ENCODE assay signal across 13 cellular contexts in genomic region chr1:14850563-14850962, GRCh38.
DNase-seq lines count a peak whose midpoint lies in the region; ATAC-seq, FAIRE-seq and TF ChIP-seq lines count a peak whose summit lies in the region.
"Had no signal": no experiment of that assay in that cellular context is flagged by ENCODE, and none has a peak within 500 bp of the region (broad histone marks: within the 10 kb centered on the region; RNA-seq: fewer than 3 reads in every experiment).

No MANE protein-coding gene starts in this region.

- 22% methylated on average over 5 of the region's 5 CpGs for WGBS in K562 (ENCODE audit: insufficient coverage, low coverage, missing lambda C conversion rate)
- 64% methylated on average over 5 of the region's 5 CpGs for WGBS in suprapubic skin

- H3K27me3 ChIP-seq in K562 (ENCODE audit: control insufficient read depth in 2 of 2, insufficient read depth in 2 of 2, low read length in 2 of 2) (peaks cover 31 to 37% of the 10 kb centered on the region in 2 experiments), tibial artery (peaks cover 0 to 36% of the 10 kb centered on the region in 2 donors), suprapubic skin (no peaks in the 10 kb centered on the region)

- H3K4me2 ChIP-seq in K562 (ENCODE audit: insufficient read depth, low read length) = no peak overlapping the region

- TF ChIP-seq EP300 in K562 (IDR thresholded peaks at IDR 0.05; ENCODE audit: low read length) (no peak), suprapubic skin (IDR thresholded peaks at IDR 0.05) (no peak)

- no peaks in the 10 kb centered on the region for H3K9me3 Mint-ChIP-seq in progenitor cell of endocrine pancreas (ENCODE audit: low read depth)

- H3K9ac ChIP-seq in K562 (ENCODE audit: insufficient read depth in 1 of 2, low read depth in 2 of 2, low read length in 2 of 2) = no peak overlapping the region

- DNase-seq in NCI-H146 (lab: John Stamatoyannopoulos, UW) (peak; percentile 17), NCI-H146 treated with DMSO at 0.1 percent for 48 hours (lab: John Stamatoyannopoulos, UW; ENCODE audit: unreplicated experiment) (no peak), NB4 (ENCODE audit: low read depth) (peak; percentile 42), K562 (ENCODE audit: extremely low read depth in 1 of 4, low spot score in 3 of 4) (peak; percentile 36 to 55 (median 38)), progenitor cell of endocrine pancreas (ENCODE audit: low spot score, unreplicated experiment) (no peak), tibial artery (no peak), suprapubic skin (ENCODE audit: low spot score in 2 of 2) (no peak), dermis blood vessel endothelial cell (no peak)
- DNase-seq: activated CD8-positive, alpha-beta memory T cell treated with anti-CD3 and anti-CD28 coated beads, Interleukin-2, amount 10 ng/mL, durations not matched to agents 7 days and 5 days; islet precursor cell; stimulated activated CD4-positive, alpha-beta T cell treated with anti-CD3 and anti-CD28 coated beads, Interleukin-2, amount 100 ng/mL, for 48 hours; SW 1271 had no signal

- no peak overlapping the region for H3K27ac Mint-ChIP-seq in progenitor cell of endocrine pancreas
- H3K27ac Mint-ChIP-seq: activated CD8-positive, alpha-beta memory T cell treated with anti-CD3 and anti-CD28 coated beads, Interleukin-2, amount 10 ng/mL, durations not matched to agents 7 days and 5 days had no signal

- H3K27ac ChIP-seq in K562 (ENCODE audit: extremely low read depth, low read depth, low read length) = no peak overlapping the region
- no peak overlapping the region for H3K27ac ChIP-seq in tibial artery
- H3K27ac ChIP-seq in suprapubic skin = no peak overlapping the region

- no peak overlapping the region for H2AFZ ChIP-seq in K562 (ENCODE audit: low read depth, low read length)

- H3K4me1 Mint-ChIP-seq in progenitor cell of endocrine pancreas (ENCODE audit: low read depth) = no peaks in the 10 kb centered on the region
- H3K4me1 Mint-ChIP-seq: activated CD8-positive, alpha-beta memory T cell treated with anti-CD3 and anti-CD28 coated beads, Interleukin-2, amount 10 ng/mL, durations not matched to agents 7 days and 5 days had no signal

- TF ChIP-seq POLR2A in NB4 (IDR thresholded peaks at IDR 0.05; ENCODE audit: extremely low read depth, insufficient read length) (no peak), K562 (conservative IDR thresholded peaks at IDR 0.05) (no peak), suprapubic skin (IDR thresholded peaks at IDR 0.05) (no peak)

- peak; percentile 85 for ATAC-seq in K562
- ATAC-seq: activated CD8-positive, alpha-beta memory T cell treated with anti-CD3 and anti-CD28 coated beads, Interleukin-2, amount 10 ng/mL, durations not matched to agents 7 days and 5 days had no signal

- no TSS peak for BruUV-seq in K562 (replicated peaks; lab: Mats Ljungman, UMichigan)

- FAIRE-seq in K562 (lab: Jason Lieb, UNC) = peak; percentile 26
- FAIRE-seq: endometrium had no signal

- H3K27me3 Mint-ChIP-seq in progenitor cell of endocrine pancreas = no peaks in the 10 kb centered on the region
- H3K27me3 Mint-ChIP-seq: activated CD8-positive, alpha-beta memory T cell treated with anti-CD3 and anti-CD28 coated beads, Interleukin-2, amount 10 ng/mL, durations not matched to agents 7 days and 5 days had no signal

- TF ChIP-seq RAD21 in K562 (CRISPR knock-in tag; conservative IDR thresholded peaks at IDR 0.05 in 1 of 2, IDR thresholded peaks at IDR 0.05 in 1 of 2) = peak; percentile 78 to 85

- H3K36me3 ChIP-seq in K562 (ENCODE audit: control insufficient read depth, insufficient read depth, low read length) (no peaks in the 10 kb centered on the region), tibial artery (no peaks in the 10 kb centered on the region), suprapubic skin (no peaks in the 10 kb centered on the region)

- POLR2A ChIA-PET in K562 (lab: Yijun Ruan, JAX) = interaction anchor here (1.6 kb wide), 1 partner anchor 63 kb away, joined by 3 read pairs; no protein-coding TSS in a partner anchor

- intact Hi-C loops in K562 (cut with micrococcal nuclease) = loop anchor here (2.0 kb wide), 1 partner anchor 72 kb away; no protein-coding TSS in a partner anchor
- intact Hi-C loops in tibial artery (cut with DNase I; ENCODE audit: low total_unique reads) = no loop called here

- no peaks in the 10 kb centered on the region for H4K20me1 ChIP-seq in K562 (replicated peaks; ENCODE audit: control insufficient read depth, insufficient read depth, low read length)

- H3K4me3 Mint-ChIP-seq in progenitor cell of endocrine pancreas (ENCODE audit: low read depth) = no peak overlapping the region
- H3K4me3 Mint-ChIP-seq: activated CD8-positive, alpha-beta memory T cell treated with anti-CD3 and anti-CD28 coated beads, Interleukin-2, amount 10 ng/mL, durations not matched to agents 7 days and 5 days had no signal

- no peaks in the 10 kb centered on the region for H3K79me2 ChIP-seq in K562 (ENCODE audit: control insufficient read depth, insufficient read depth, low read length)

- peak; percentile 15 for TF ChIP-seq CTCF in NB4 (IDR thresholded peaks at IDR 0.05; ENCODE audit: low read depth, low read length)
- peak; percentile 55 to 75 (median 74) for TF ChIP-seq CTCF in K562 (IDR thresholded peaks at IDR 0.05 in 2 of 3, conservative IDR thresholded peaks at IDR 0.05 in 1 of 3; ENCODE audit: insufficient read depth in 2 of 3, low read depth in 1 of 3, low read length in 3 of 3)
- TF ChIP-seq CTCF in progenitor cell of endocrine pancreas (IDR thresholded peaks at IDR 0.05; ENCODE audit: unreplicated experiment) = peak; percentile 42
- TF ChIP-seq CTCF in tibial artery (IDR thresholded peaks at IDR 0.05) = no peak
- TF ChIP-seq CTCF in suprapubic skin (IDR thresholded peaks at IDR 0.05) = peak in 1 of 2 donors; percentile 24

- H3K4me1 ChIP-seq in K562 (replicated peaks in 1 of 2; ENCODE audit: control insufficient read depth in 2 of 2, insufficient read depth in 2 of 2, low read length in 2 of 2) (peaks cover 0 to 6% of the 10 kb centered on the region in 2 experiments; a peak in 4 of 5 replicates), tibial artery (no peaks in the 10 kb centered on the region), suprapubic skin (peaks cover 5% of the 10 kb centered on the region)

- CTCF ChIA-PET in K562 (lab: Yijun Ruan, JAX; ENCODE audit: low intra/inter-chr PET ratio) = interaction anchor here (1.3 kb wide), 2 partner anchors 244 to 284 kb away, joined by 3 to 5 read pairs; no protein-coding TSS in a partner anchor

- H3K9me1 ChIP-seq in K562 (ENCODE audit: control insufficient read depth, insufficient read depth, low read length) = no peaks in the 10 kb centered on the region

- H3K4me3 ChIP-seq in NB4 (ENCODE audit: low read depth, low read length) (no peak overlapping the region), K562 (no peak overlapping the region), tibial artery (no peak overlapping the region), suprapubic skin (no peak overlapping the region)

- in situ Hi-C loops in K562 (cut with MboI) = loop anchor here (25.0 kb wide), 1 partner anchor 738 kb away; no protein-coding TSS in a partner anchor

- H3K36me3 Mint-ChIP-seq in progenitor cell of endocrine pancreas (ENCODE audit: insufficient read depth) = no peaks in the 10 kb centered on the region
- H3K36me3 Mint-ChIP-seq: activated CD8-positive, alpha-beta memory T cell treated with anti-CD3 and anti-CD28 coated beads, Interleukin-2, amount 10 ng/mL, durations not matched to agents 7 days and 5 days had no signal

- no peaks in the 10 kb centered on the region for H3K9me3 ChIP-seq in K562 (replicated peaks; ENCODE audit: control insufficient read depth, insufficient read depth, low read depth, low read length)
- no peaks in the 10 kb centered on the region for H3K9me3 ChIP-seq in tibial artery
- H3K9me3 ChIP-seq in suprapubic skin = no peaks in the 10 kb centered on the region

TF ChIP-seq in K562, 482 proteins besides CTCF, POLR2A, EP300 and RAD21 (continues in another document):
- peak; percentile 52; the same call in 1 of the 2 replicates for TF ChIP-seq CC2D1A (IDR thresholded peaks at IDR 0.05)
- TF ChIP-seq, protein P1, sequence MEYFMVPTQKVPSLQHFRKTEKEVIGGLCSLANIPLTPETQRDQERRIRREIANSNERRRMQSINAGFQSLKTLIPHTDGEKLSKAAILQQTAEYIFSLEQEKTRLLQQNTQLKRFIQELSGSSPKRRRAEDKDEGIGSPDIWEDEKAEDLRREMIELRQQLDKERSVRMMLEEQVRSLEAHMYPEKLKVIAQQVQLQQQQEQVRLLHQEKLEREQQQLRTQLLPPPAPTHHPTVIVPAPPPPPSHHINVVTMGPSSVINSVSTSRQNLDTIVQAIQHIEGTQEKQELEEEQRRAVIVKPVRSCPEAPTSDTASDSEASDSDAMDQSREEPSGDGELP (CRISPR knock-in tag; IDR thresholded peaks at IDR 0.05; ENCODE audit: borderline replicate concordance) = 0 out of 2 replicates have a peak, but pooled peaks have one; percentile 9
- 0 out of 2 replicates have a peak, but pooled peaks have one; percentile 17 for TF ChIP-seq ETV5 (CRISPR knock-in tag; IDR thresholded peaks at IDR 0.05; ENCODE audit: low read depth)
- peak; percentile 75 for TF ChIP-seq SMC3 (conservative IDR thresholded peaks at IDR 0.05; ENCODE audit: insufficient read depth, low read depth, low read length)
- no peak for TF ChIP-seq ESRRA (IDR thresholded peaks at IDR 0.05; ENCODE audit: borderline replicate concordance, low read depth)
- peak; percentile 75 for TF ChIP-seq NFIC (IDR thresholded peaks at IDR 0.05)
- TF ChIP-seq RB1 (IDR thresholded peaks at IDR 0.05; ENCODE audit: low read depth) = peak; percentile 24; the same call in 1 of the 2 replicates
- no peak for TF ChIP-seq HOMEZ (CRISPR knock-in tag; IDR thresholded peaks at IDR 0.05)
- no peak for TF ChIP-seq JUND (IDR thresholded peaks at IDR 0.05; ENCODE audit: borderline replicate concordance, low read depth, low read length)
- TF ChIP-seq JUND (tag; IDR thresholded peaks at IDR 0.05; ENCODE audit: borderline replicate concordance, low read depth, low read length) = peak; percentile 3; the same call in 1 of the 3 replicates

Comparison
In these comparisons a context has a peak if more than half of its experiments do, and no peak if none do; other contexts are left out.
1. DNase-seq: peak in NCI-H146 (single experiment), NB4 (single experiment) and K562 (4 of 4); none in NCI-H146 treated with DMSO at 0.1 percent for 48 hours (single experiment), progenitor cell of endocrine pancreas (single experiment), tibial artery (0 of 2), suprapubic skin (0 of 2) and dermis blood vessel endothelial cell (single experiment).
2. CTCF ChIP-seq: peak in NB4 (single experiment), K562 (3 of 3) and progenitor cell of endocrine pancreas (single experiment); none in tibial artery (0 of 2).